ENCODE assay signal across 8 cellular contexts in the genomic region with DNA sequence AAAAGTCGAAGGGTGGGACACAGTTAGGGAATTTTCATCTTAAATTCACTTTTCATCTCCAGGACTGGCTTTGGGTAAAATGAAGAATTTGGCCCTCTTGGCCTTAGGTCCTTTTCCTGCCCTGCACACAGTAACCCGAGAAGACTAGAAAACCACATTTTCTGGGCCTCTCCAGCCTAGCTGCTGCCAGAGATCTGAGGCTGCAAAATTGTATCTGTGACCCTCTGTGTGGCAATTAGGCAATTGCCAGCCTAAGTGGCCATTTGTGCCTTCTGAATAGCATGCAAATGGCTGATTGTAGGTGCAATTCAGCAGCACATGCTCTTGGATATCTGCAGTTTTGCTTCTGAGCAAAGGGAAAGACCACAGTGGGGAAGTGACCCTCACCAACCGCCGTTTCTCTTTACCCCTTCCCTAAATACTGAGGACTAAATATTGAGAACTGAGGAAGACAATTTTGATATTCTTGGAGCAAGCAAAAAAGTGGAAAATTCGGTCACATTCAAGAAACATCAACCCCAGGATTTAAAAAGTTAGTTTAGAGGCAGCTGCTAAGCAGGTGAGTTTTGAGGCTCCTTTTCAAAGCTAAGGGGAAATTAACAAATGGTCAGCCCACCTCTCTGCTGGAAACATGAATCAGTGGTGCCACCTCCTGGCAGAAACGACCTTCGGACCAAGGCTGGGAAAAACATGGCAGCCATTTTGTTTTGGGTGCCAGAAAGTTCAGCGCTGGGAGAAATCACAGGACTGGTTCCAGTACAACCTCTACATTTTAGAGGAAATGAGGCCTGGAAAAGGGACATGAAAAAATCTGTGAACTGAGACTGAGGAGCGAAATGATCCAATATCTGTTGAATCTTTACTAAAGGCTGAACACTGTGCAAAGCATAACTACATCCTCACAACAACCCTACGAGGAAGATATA. TPM values are rescaled to one million over a fixed set of nuclear protein-coding genes. Genes with fewer than 3 reads are reported as not detected.
DNase-seq lines count a peak whose midpoint lies in the region; ATAC-seq and TF ChIP-seq lines count a peak whose summit lies in the region.

No MANE protein-coding gene starts in this region.

- H3K4me3 ChIP-seq in heart left ventricle, result no peak overlapping the region
- peak overlapping the region; percentile 42 for H3K4me3 ChIP-seq in SJCRH30

- 44 to 57% (median 53%) methylated on average over 10 of the region's 10 CpGs for WGBS in heart left ventricle, 4 donors

- no peaks in the 10 kb centered on the region for H3K27me3 ChIP-seq in heart left ventricle
- H3K27me3 ChIP-seq in SJCRH30, result no peaks in the 10 kb centered on the region
- H3K27me3 ChIP-seq in foreskin keratinocyte, result peaks cover 17% of the 10 kb centered on the region

- TF ChIP-seq CTCF in heart left ventricle (IDR thresholded peaks at IDR 0.05) (peak in 11 of 12 donors; percentile 24 to 57 (median 45)), foreskin keratinocyte (conservative IDR thresholded peaks at IDR 0.05) (peak; percentile 72)

- DNase-seq in heart left ventricle (no peak), Right ventricle myocardium superior (no peak), HPDE6-E6E7 (ENCODE audit: extremely low spot score) (peak; percentile 44), SJCRH30 (peak; percentile 82 to 92), foreskin keratinocyte (peak in 1 of 2 donors; percentile 13)
- peak; percentile 3 for DNase-seq in stimulated activated CD8-positive, alpha-beta memory T cell treated with anti-CD3 and anti-CD28 coated beads, Interleukin-4, amount 100 ng/mL, for 24 hours (ENCODE audit: low read depth)

- H3K27ac ChIP-seq in heart left ventricle (no peak overlapping the region), SJCRH30 (peak overlapping the region; percentile 61), foreskin keratinocyte (no peak overlapping the region)

- no peak for TF ChIP-seq POLR2A in heart left ventricle (IDR thresholded peaks at IDR 0.05)

- H3K4me1 ChIP-seq in heart left ventricle (no peaks in the 10 kb centered on the region), SJCRH30 (peaks cover 41% of the 10 kb centered on the region), foreskin keratinocyte (no peaks in the 10 kb centered on the region)

- intact Hi-C loops in heart left ventricle (cut with DNase I) (loop anchor here in 9 of 10 donors (1.0 to 10.0 kb wide), 6 partner anchors 45 to 152 kb away; no protein-coding TSS in a partner anchor), Right ventricle myocardium superior (cut with DNase I) (loop anchor here (10.0 kb wide), 1 partner anchor 45 kb away; no protein-coding TSS in a partner anchor)

- H3K9me3 ChIP-seq in heart left ventricle (no peaks in the 10 kb centered on the region), SJCRH30 (replicated peaks) (peaks cover 1% of the 10 kb centered on the region; the same call in 1 of the 2 replicates)

- ATAC-seq in heart left ventricle, result no peak
- ATAC-seq in Right ventricle myocardium superior (ENCODE audit: poor library complexity), result no peak
- peak; percentile 37 for ATAC-seq in foreskin keratinocyte
- no peak for ATAC-seq in GM21423 (IDR thresholded peaks at IDR 0.05; ENCODE audit: unreplicated experiment)
- ATAC-seq in GM19023 (IDR thresholded peaks at IDR 0.05; ENCODE audit: unreplicated experiment), result no peak

- H3K36me3 ChIP-seq in heart left ventricle (no peaks in the 10 kb centered on the region), SJCRH30 (no peaks in the 10 kb centered on the region)

RNA-seq across cellular contexts. Expression of a gene that starts 56.6 kb away (rescaled TPM):
- 1 to 10 TPM in 7 of 9 donors, under 1 TPM in 2; 0.58 to 2.1 (median 1.2) TPM for total RNA-seq in heart left ventricle
- under 1 TPM; 0.19 to 0.47 TPM for polyA plus RNA-seq in heart left ventricle
- total RNA-seq in Right ventricle myocardium superior, result 0.67 TPM
- total RNA-seq in SJCRH30 (2014; rRNA removed; shearing (Covaris generic)), result 43.5 and 50.3 TPM in 2 replicates
- total RNA-seq in foreskin keratinocyte, result not detected in 2 replicates
- not detected in 2 replicates for polyA plus RNA-seq in foreskin keratinocyte

Comparison
In these comparisons a context has a peak if more than half of its experiments do, and no peak if none do; other contexts are left out.
1. DNase-seq: peak in HPDE6-E6E7 (single experiment), SJCRH30 (2 of 2) and stimulated activated CD8-positive, alpha-beta memory T cell treated with anti-CD3 and anti-CD28 coated beads, Interleukin-4, amount 100 ng/mL, for 24 hours (single experiment); none in heart left ventricle (0 of 5) and Right ventricle myocardium superior (single experiment).
2. RNA of a gene that starts 56.6 kb away (total RNA-seq): 43.5 to 50.3 TPM in SJCRH30; 0.58 to 2.1 TPM in heart left ventricle, 0.67 TPM in Right ventricle myocardium superior (single experiment) and not detected in foreskin keratinocyte; every median in the first group is over 10 times any median in the second.